ENCODE assay signal across 1 cellular context in genomic region chr1:7455796-7456568, GRCh38.
TF ChIP-seq lines count a peak whose summit lies in the region.

No MANE protein-coding gene starts in this region.

TF ChIP-seq in H1, 55 proteins besides CTCF, POLR2A, EP300 and RAD21 (continued from another document):
- TF ChIP-seq CHD7 (IDR thresholded peaks at IDR 0.05; ENCODE audit: insufficient replicate concordance, low read length) (no peak), BCL11A (IDR thresholded peaks at IDR 0.05; ENCODE audit: low read depth in 2 of 2, low read length in 2 of 2) (no peak), EGR1 (IDR thresholded peaks at IDR 0.05; ENCODE audit: borderline replicate concordance, low read depth, low read length) (no peak), PHF8 (conservative IDR thresholded peaks at IDR 0.05; ENCODE audit: low read depth, low read length) (no peak), USF2 (IDR thresholded peaks at IDR 0.05; ENCODE audit: low read length) (no peak), TBP (IDR thresholded peaks at IDR 0.05; ENCODE audit: low read depth, low read length) (no peak), POU5F1 (IDR thresholded peaks at IDR 0.05; ENCODE audit: low read depth, low read length) (no peak), RXRA (IDR thresholded peaks at IDR 0.05; ENCODE audit: insufficient read depth, low read depth, low read length) (no peak), BACH1 (IDR thresholded peaks at IDR 0.05; ENCODE audit: low read length) (no peak), CREB1 (IDR thresholded peaks at IDR 0.05) (no peak), CBX5 (IDR thresholded peaks at IDR 0.05; ENCODE audit: low read depth, low read length) (no peak), NANOG (IDR thresholded peaks at IDR 0.05; ENCODE audit: insufficient read depth, low read depth, low read length, poor library complexity, severe bottlenecking) (no peak), BRCA1 (IDR thresholded peaks at IDR 0.05; ENCODE audit: low read depth, low read length) (no peak), SP4 (IDR thresholded peaks at IDR 0.05; ENCODE audit: low read length) (no peak)
